Comparison of ENCODE assay signal across 13 cellular contexts in genomic region chr16:2004795-2005517, GRCh38. TPM values are rescaled to one million over a fixed set of nuclear protein-coding genes. Genes with fewer than 3 reads are reported as not detected.
DNase-seq lines count a peak whose midpoint lies in the region; ATAC-seq and TF ChIP-seq lines count a peak whose summit lies in the region.
"Had no signal": no experiment of that assay in that cellular context is flagged by ENCODE, and none has a peak within 500 bp of the region (broad histone marks: within the 10 kb centered on the region; RNA-seq: fewer than 3 reads in every experiment).

No MANE protein-coding gene starts in this region.

- no peaks in the 10 kb centered on the region for H3K9me2 ChIP-seq in OCI-LY1 (ENCODE audit: low read depth, low read length)

- H3K9me3 ChIP-seq in cardiac muscle cell (ENCODE audit: low read depth): no peaks in the 10 kb centered on the region
- no peaks in the 10 kb centered on the region for H3K9me3 ChIP-seq in OCI-LY1 (ENCODE audit: low read length)
- H3K9me3 ChIP-seq in tibial nerve: no peaks in the 10 kb centered on the region

- TF ChIP-seq CTCF in cardiac muscle cell (IDR thresholded peaks at IDR 0.05; ENCODE audit: low read depth, low read length) (no peak), OCI-LY1 (IDR thresholded peaks at IDR 0.05; ENCODE audit: low read length) (no peak), fibroblast of mammary gland (conservative IDR thresholded peaks at IDR 0.05; ENCODE audit: control insufficient read depth, insufficient read depth, low read depth, low read length) (no peak), tibial nerve (IDR thresholded peaks at IDR 0.05) (no peak)

- H3K27me3 ChIP-seq in cardiac muscle cell (no peaks in the 10 kb centered on the region), OCI-LY1 (ENCODE audit: insufficient read depth, low read length) (no peaks in the 10 kb centered on the region), tibial nerve (no peaks in the 10 kb centered on the region)

- no peak for TF ChIP-seq POLR2A in tibial nerve (IDR thresholded peaks at IDR 0.05)

- 63 to 78% methylated on average over 14 to 21 of the region's 34 CpGs for WGBS in tibial nerve, 2 donors

- peak overlapping the region; percentile 18; the same call in 1 of the 2 replicates for H3K4me2 ChIP-seq in OCI-LY1 (ENCODE audit: low read length)

- peaks cover 23% of the 10 kb centered on the region for H3K36me3 ChIP-seq in cardiac muscle cell
- peaks cover 43% of the 10 kb centered on the region for H3K36me3 ChIP-seq in OCI-LY1 (ENCODE audit: insufficient read depth, low read length)
- H3K36me3 ChIP-seq in tibial nerve: peaks cover 11 to 37% (median 16%) of the 10 kb centered on the region in 3 donors

- no peak overlapping the region for H3K4me3 ChIP-seq in cardiac muscle cell
- no peak overlapping the region for H3K4me3 ChIP-seq in OCI-LY1 (ENCODE audit: low read depth, low read length, poor library complexity, severe bottlenecking)
- no peak overlapping the region for H3K4me3 ChIP-seq in fibroblast of mammary gland (ENCODE audit: control insufficient read depth, low read depth, low read length)
- H3K4me3 ChIP-seq in tibial nerve: no peak overlapping the region

- peaks cover 11% of the 10 kb centered on the region for H3K79me2 ChIP-seq in OCI-LY1 (ENCODE audit: insufficient read depth, low read length)

- no peaks in the 10 kb centered on the region for H3F3A ChIP-seq in OCI-LY1 (ENCODE audit: insufficient read depth, low read length)

- intact Hi-C loops in Right ventricle myocardium superior (cut with DNase I): no loop called here

- no peaks in the 10 kb centered on the region for H4K20me1 ChIP-seq in OCI-LY1 (ENCODE audit: insufficient read depth, low read length)

- TF ChIP-seq EP300 in tibial nerve (IDR thresholded peaks at IDR 0.05): no peak

- no peak overlapping the region for H2AFZ ChIP-seq in OCI-LY1 (ENCODE audit: low read length)

- peak overlapping the region; percentile 10 for H3K27ac ChIP-seq in cardiac muscle cell
- H3K27ac ChIP-seq in OCI-LY1 (ENCODE audit: low read depth, low read length, poor library complexity, severe bottlenecking): no peak overlapping the region
- H3K27ac ChIP-seq in tibial nerve: peak overlapping the region in 3 of 4 donors; percentile 62 to 92 (median 75)
- H3K27ac ChIP-seq: HL-60 had no signal

- H3K9ac ChIP-seq in OCI-LY1 (ENCODE audit: low read length): no peak overlapping the region

- H3K4me1 ChIP-seq in cardiac muscle cell (ENCODE audit: low read depth) (peaks cover 18% of the 10 kb centered on the region), OCI-LY1 (ENCODE audit: insufficient read depth, low read length, severe bottlenecking) (peaks cover 47% of the 10 kb centered on the region), tibial nerve (peaks cover 4 to 62% (median 54%) of the 10 kb centered on the region in 4 donors)

- DNase-seq in cardiac muscle cell (ENCODE audit: low read depth in 1 of 2, low spot score in 1 of 2) (no peak), Right ventricle myocardium superior (no peak), fibroblast of mammary gland (ENCODE audit: low read depth) (peak; percentile 36), tibial nerve (ENCODE audit: low spot score in 2 of 2) (no peak), NCI-H345 (lab: John Stamatoyannopoulos, UW) (no peak), globus pallidus (ENCODE audit: low spot score) (no peak)
- DNase-seq: activated T-cell treated with anti-CD3 and anti-CD28 coated beads, Interleukin-2, amount 50 U/mL, for 1 hour; aorta; HCEC 1CT; stimulated activated CD4-positive, alpha-beta T cell treated with anti-CD3 and anti-CD28 coated beads, Interleukin-2, amount 100 ng/mL, for 48 hours had no signal

- ATAC-seq in Right ventricle myocardium superior (ENCODE audit: poor library complexity): no peak
- no peak for ATAC-seq in HG03571 (IDR thresholded peaks at IDR 0.05; ENCODE audit: unreplicated experiment)

RNA-seq across cellular contexts. Expression of gene ZNF598, which starts 4.7 kb away (rescaled TPM):
- total RNA-seq in cardiac muscle cell: 35.6 and 50.4 TPM in 2 replicates
- 28.8 and 34.5 TPM in 2 replicates for polyA plus RNA-seq in cardiac muscle cell
- total RNA-seq in Right ventricle myocardium superior: 17.2 TPM
- 10 to 100 TPM; 37.0 to 83.1 (median 49.2) TPM for total RNA-seq in tibial nerve

RNA-seq across cellular contexts. Expression of gene NPW, which starts 14.6 kb away (rescaled TPM):
- total RNA-seq in cardiac muscle cell (3.3 and 16.2 TPM in 2 replicates), Right ventricle myocardium superior (not detected), tibial nerve (1 to 10 TPM in 2 of 4 donors, not detected in 2; 3.0 to 3.1 TPM)
- polyA plus RNA-seq in cardiac muscle cell: 13.4 and 38.6 TPM in 2 replicates

RNA-seq across cellular contexts. Expression of gene SYNGR3, which starts 15.2 kb away (rescaled TPM):
- total RNA-seq in cardiac muscle cell (27.2 and 28.5 TPM in 2 replicates), Right ventricle myocardium superior (0.32 TPM), tibial nerve (1 to 10 TPM in 1 of 4 donors, not detected in 3; 3.9 TPM)
- 21.8 and 27.1 TPM in 2 replicates for polyA plus RNA-seq in cardiac muscle cell

RNA-seq across cellular contexts. Expression of gene GFER, which starts 21.0 kb away (rescaled TPM):
- total RNA-seq in cardiac muscle cell (52.8 and 53.5 TPM in 2 replicates), Right ventricle myocardium superior (28.3 TPM), tibial nerve (10 to 100 TPM; 13.4 to 20.2 (median 18.1) TPM)
- 43.8 and 46.9 TPM in 2 replicates for polyA plus RNA-seq in cardiac muscle cell

RNA-seq across cellular contexts. Expression of gene NHERF2, which starts 21.7 kb away (rescaled TPM):
- total RNA-seq in cardiac muscle cell (33.0 and 34.7 TPM in 2 replicates), Right ventricle myocardium superior (258 TPM), tibial nerve (10 to 100 TPM; 54.7 to 83.1 (median 64.9) TPM)
- polyA plus RNA-seq in cardiac muscle cell: 37.4 and 50.7 TPM in 2 replicates
